ENCODE assay signal across 8 cellular contexts in genomic region chr4:165327211-165328100, GRCh38. TPM values are rescaled to one million over a fixed set of nuclear protein-coding genes. Genes with fewer than 3 reads are reported as not detected.
DNase-seq lines count a peak whose midpoint lies in the region; ATAC-seq and TF ChIP-seq lines count a peak whose summit lies in the region.

MSMO1 (plus strand) TSS chr4:165327669; CDS start chr4:165333371, 5,702 bp downstream.

- no peaks in the 10 kb centered on the region for H3K27me3 ChIP-seq in testis

- no peaks in the 10 kb centered on the region for H3K27me3 Mint-ChIP-seq in activated naive CD8-positive, alpha-beta T cell treated with anti-CD3 and anti-CD28 coated beads for 36 hours

- peak within 1 kb of the TSS; percentile 91 to 92 for H3K27ac ChIP-seq in testis

- H3K27ac Mint-ChIP-seq in activated naive CD8-positive, alpha-beta T cell treated with anti-CD3 and anti-CD28 coated beads for 36 hours = no peak within 1 kb of the TSS

- ATAC-seq in HG02642 (IDR thresholded peaks at IDR 0.05; ENCODE audit: poor library complexity, unreplicated experiment) (peak; percentile 98), omental fat pad (ENCODE audit: low FRiP score) (peak; percentile 99)

- TF ChIP-seq POLR2A in GM10847 (IDR thresholded peaks at IDR 0.05; ENCODE audit: extremely low read depth, insufficient read length) = peak; percentile 74
- peak; percentile 46 for TF ChIP-seq POLR2A in testis (IDR thresholded peaks at IDR 0.05)

- H3K4me1 ChIP-seq in testis = peaks cover 20% of the 10 kb centered on the region

- DNase-seq in NCI-H1105 (lab: John Stamatoyannopoulos, UW) (peak; percentile 95), SKM-1 (lab: John Stamatoyannopoulos, UW; ENCODE audit: unreplicated experiment) (peak; percentile 96), glomerular visceral epithelial cell (ENCODE audit: extremely low spot score) (peak; percentile 99), omental fat pad (ENCODE audit: low spot score) (peak; percentile 90), testis (peak; percentile 100)
- peak; percentile 99 for DNase-seq in activated naive CD8-positive, alpha-beta T cell treated with anti-CD3 and anti-CD28 coated beads for 36 hours

- H3K4me3 ChIP-seq in testis = peak within 1 kb of the TSS; percentile 77 to 89

- intact Hi-C loops in testis (cut with DNase I; ENCODE audit: low total_unique reads) = no loop called here

- no peaks in the 10 kb centered on the region for H3K9me3 Mint-ChIP-seq in activated naive CD8-positive, alpha-beta T cell treated with anti-CD3 and anti-CD28 coated beads for 36 hours

- 0% methylated on average over 49 to 76 of the region's 76 CpGs for WGBS in testis, 2 donors

- H3K36me3 Mint-ChIP-seq in activated naive CD8-positive, alpha-beta T cell treated with anti-CD3 and anti-CD28 coated beads for 36 hours = peaks cover 21% of the 10 kb centered on the region

- peaks cover 32% of the 10 kb centered on the region for H3K4me1 Mint-ChIP-seq in activated naive CD8-positive, alpha-beta T cell treated with anti-CD3 and anti-CD28 coated beads for 36 hours

- TF ChIP-seq CTCF in omental fat pad (IDR thresholded peaks at IDR 0.05) (no peak), testis (IDR thresholded peaks at IDR 0.05) (no peak)

- H3K9me3 ChIP-seq in testis = no peaks in the 10 kb centered on the region

- no peak within 1 kb of the TSS for H3K4me3 Mint-ChIP-seq in activated naive CD8-positive, alpha-beta T cell treated with anti-CD3 and anti-CD28 coated beads for 36 hours

- no peaks in the 10 kb centered on the region for H3K36me3 ChIP-seq in testis (ENCODE audit: low read depth, missing control alignments)

RNA-seq across cellular contexts. Expression of gene MSMO1, which starts in this region (rescaled TPM):
- 10 to 100 TPM; 29.2 to 30.0 TPM for total RNA-seq in activated naive CD8-positive, alpha-beta T cell treated with anti-CD3 and anti-CD28 coated beads for 36 hours
- total RNA-seq in omental fat pad = 10 to 100 TPM; 13.2 to 45.2 (median 19.3) TPM
- total RNA-seq in testis = 10 to 100 TPM; 77.5 to 85.0 TPM
- 60.9 TPM for polyA plus RNA-seq in testis (ENCODE audit: insufficient read depth, low read depth, low replicate concordance)

Comparison
In these comparisons a context has a peak if more than half of its experiments do, and no peak if none do; other contexts are left out.
1. Peak in every context shown above with its lines: DNase-seq, ATAC-seq, H3K4me3 ChIP-seq and H3K27ac ChIP-seq.